13 cellular contexts compared by ENCODE assay signal in the genomic region with DNA sequence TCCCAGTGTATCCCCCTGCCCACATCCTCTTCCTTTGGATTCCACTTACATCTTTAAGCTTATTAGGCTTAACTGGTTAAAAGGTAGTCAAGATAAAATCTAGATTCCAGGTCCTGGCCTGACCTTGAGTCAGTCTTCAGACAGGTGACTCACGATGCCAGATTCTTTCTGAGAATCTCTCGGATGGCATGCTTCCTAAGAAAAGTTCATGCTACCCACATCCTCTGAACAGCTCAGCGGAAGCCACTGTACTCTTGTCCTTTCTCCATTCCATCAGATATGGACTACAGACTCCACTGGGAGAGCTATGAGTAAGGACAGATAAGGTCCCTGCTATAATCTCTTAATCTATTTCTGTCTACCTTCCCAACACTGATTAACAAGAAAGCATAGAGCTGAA. TPM values are rescaled to one million over a fixed set of nuclear protein-coding genes. Genes with fewer than 3 reads are reported as not detected.
DNase-seq lines count a peak whose midpoint lies in the region; TF ChIP-seq lines count a peak whose summit lies in the region.
"Had no signal": no experiment of that assay in that cellular context is flagged by ENCODE, and none has a peak within 500 bp of the region (broad histone marks: within the 10 kb centered on the region; RNA-seq: fewer than 3 reads in every experiment).

No MANE protein-coding gene starts in this region.

- H3K27ac ChIP-seq in mammary epithelial cell (ENCODE audit: insufficient read depth, low read depth, low read length) (peak overlapping the region; percentile 53), mesodermal cell (ENCODE audit: low read depth, low read length, severe bottlenecking) (peak overlapping the region; percentile 85)

- H3K4me2 ChIP-seq in mammary epithelial cell (ENCODE audit: insufficient read depth, low read depth, low read length), result peak overlapping the region; percentile 65
- H3K4me2 ChIP-seq: GM23338 had no signal

- no peak overlapping the region for H3K9ac ChIP-seq in mammary epithelial cell (ENCODE audit: insufficient read depth, low read length)

- H3K9me3 Mint-ChIP-seq in Calu3 (ENCODE audit: low read depth, unreplicated experiment), result no peaks in the 10 kb centered on the region
- H3K9me3 Mint-ChIP-seq: GM23338; stimulated activated naive CD8-positive, alpha-beta T cell treated with anti-CD3 and anti-CD28 coated beads, Interleukin-15, Interleukin-2, amounts not matched to agents 100 ng/mL and 50 ng/mL, for 24 hours had no signal

- WGBS in mammary epithelial cell (ENCODE audit: low coverage, missing lambda C conversion rate), result 0% methylated on average over 3 of the region's 3 CpGs
- 73 to 78% methylated on average over 2 of the region's 3 CpGs for WGBS in mesodermal cell (ENCODE audit: insufficient coverage in 2 of 2), 2 experiments

- H3K9me3 ChIP-seq in mammary epithelial cell (replicated peaks; ENCODE audit: insufficient read depth, low read length) (no peaks in the 10 kb centered on the region), mesodermal cell (ENCODE audit: control insufficient read depth, low read length) (no peaks in the 10 kb centered on the region)
- H3K9me3 ChIP-seq: gastrocnemius medialis had no signal

- H3K4me3 Mint-ChIP-seq in Calu3 (ENCODE audit: low read depth, unreplicated experiment), result peak overlapping the region; percentile 26
- H3K4me3 Mint-ChIP-seq: GM23338; stimulated activated naive CD8-positive, alpha-beta T cell treated with anti-CD3 and anti-CD28 coated beads, Interleukin-15, Interleukin-2, amounts not matched to agents 100 ng/mL and 50 ng/mL, for 24 hours had no signal

- CTCF ChIA-PET in Calu3 (lab: Charles Lee) (interaction anchor here (1.0 to 1.5 kb wide), 6 partner anchors 16 to 120 kb away, joined by 3 to 7 read pairs (median 4); partner anchors contain the start of gene DNMBP), mammary epithelial cell (lab: Charles Lee; ENCODE audit: low non-redundant PET) (interaction anchor here (0.5 to 0.7 kb wide), 5 partner anchors 21 to 1027 kb away, joined by 3 to 7 read pairs (median 5); no protein-coding TSS in a partner anchor)

- H4K20me1 ChIP-seq in mammary epithelial cell (ENCODE audit: insufficient read depth, low read length), result no peaks in the 10 kb centered on the region

- no peak for TF ChIP-seq CTCF in Calu3 (IDR thresholded peaks at IDR 0.05; ENCODE audit: unreplicated experiment)
- TF ChIP-seq CTCF in mammary epithelial cell (conservative IDR thresholded peaks at IDR 0.05 in 1 of 2, IDR thresholded peaks at IDR 0.05 in 1 of 2; ENCODE audit: extremely low read depth in 1 of 2, insufficient read depth in 1 of 2, low read depth in 1 of 2, low read length in 2 of 2), result no peak

- BruUV-seq in Calu3 (replicated peaks; lab: Mats Ljungman, UMichigan) (no TSS peak), mammary epithelial cell (replicated peaks; lab: Mats Ljungman, UMichigan) (TSS peak; percentile 2)

- dilution Hi-C loops in mammary epithelial cell (cut with HindIII; ENCODE audit: low sequenced_read_pairs), result no loop called here

- intact Hi-C loops in Calu3 (cut with micrococcal nuclease; ENCODE audit: unreplicated experiment), result no loop called here
- intact Hi-C loops in mammary epithelial cell (cut with micrococcal nuclease), result loop anchor here (5.0 kb wide), 3 partner anchors 41 to 234 kb away; partner anchors contain the start of genes COX15, CUTC and DNMBP

- peaks cover 34% of the 10 kb centered on the region for H3K36me3 ChIP-seq in mammary epithelial cell (ENCODE audit: insufficient read depth, low read length)
- peaks cover 39% of the 10 kb centered on the region for H3K36me3 ChIP-seq in mesodermal cell (ENCODE audit: control insufficient read depth, insufficient read depth, low read length)

- DNase-seq in Calu3 (peak; percentile 17), LoVo (ENCODE audit: low spot score) (peak; percentile 41), mammary epithelial cell (peak; percentile 95), retina (no peak), SHP77 treated with DMSO at 0.1 percent for 48 hours (lab: John Stamatoyannopoulos, UW) (no peak)
- DNase-seq in activated CD4-positive, CD25-positive, alpha-beta regulatory T cell (lab: John Stamatoyannopoulos, UW), result no peak
- DNase-seq in activated CD4-positive, alpha-beta T cell treated with anti-CD3 and anti-CD28 coated beads, Interleukin-2, amount 50 U/mL, for 4 hours, result no peak
- DNase-seq: amygdala, gastrocnemius medialis, NCI-H1417 treated with DMSO at 0.1 percent for 48 hours had no signal

- no peaks in the 10 kb centered on the region for H3K27me3 Mint-ChIP-seq in Calu3 (ENCODE audit: unreplicated experiment)
- H3K27me3 Mint-ChIP-seq: stimulated activated naive CD8-positive, alpha-beta T cell treated with anti-CD3 and anti-CD28 coated beads, Interleukin-15, Interleukin-2, amounts not matched to agents 100 ng/mL and 50 ng/mL, for 24 hours had no signal

- no peaks in the 10 kb centered on the region for H3K27me3 ChIP-seq in mammary epithelial cell (ENCODE audit: insufficient read depth, low read length)
- H3K27me3 ChIP-seq: gastrocnemius medialis had no signal

- H3K4me1 Mint-ChIP-seq in Calu3 (ENCODE audit: low read depth, unreplicated experiment), result peaks cover 10% of the 10 kb centered on the region
- H3K4me1 Mint-ChIP-seq: GM23338 had no signal

- H3K4me1 ChIP-seq in mammary epithelial cell (ENCODE audit: insufficient read depth, low read length) (peaks cover 43% of the 10 kb centered on the region), mesodermal cell (ENCODE audit: control insufficient read depth, insufficient read depth, low read length, poor library complexity, severe bottlenecking) (peaks cover 49% of the 10 kb centered on the region)
- H3K4me1 ChIP-seq: gastrocnemius medialis had no signal

- peaks cover 5% of the 10 kb centered on the region for H3K36me3 Mint-ChIP-seq in Calu3 (ENCODE audit: insufficient read depth, unreplicated experiment)

- peaks cover 36% of the 10 kb centered on the region for H3K79me2 ChIP-seq in mammary epithelial cell (ENCODE audit: insufficient read depth, low read length)

- no peak overlapping the region for H2AFZ ChIP-seq in mammary epithelial cell (ENCODE audit: low read depth, low read length)
- H2AFZ ChIP-seq: GM23338 had no signal

- in situ Hi-C loops in mammary epithelial cell (cut with MboI; ENCODE audit: low sequenced_read_pairs in 2 of 2), result no loop called here

- peak overlapping the region; percentile 52 for H3K27ac Mint-ChIP-seq in Calu3 (ENCODE audit: unreplicated experiment)
- H3K27ac Mint-ChIP-seq: GM23338; stimulated activated naive CD8-positive, alpha-beta T cell treated with anti-CD3 and anti-CD28 coated beads, Interleukin-15, Interleukin-2, amounts not matched to agents 100 ng/mL and 50 ng/mL, for 24 hours had no signal

- no peak overlapping the region for H3K4me3 ChIP-seq in mammary epithelial cell (replicated peaks in 1 of 3; ENCODE audit: insufficient read depth in 1 of 3, low read depth in 2 of 3, low read length in 3 of 3)
- H3K4me3 ChIP-seq in mesodermal cell (ENCODE audit: extremely low read depth, insufficient read depth, low read length, poor library complexity, severe bottlenecking), result no peak overlapping the region
- H3K4me3 ChIP-seq: gastrocnemius medialis, GM23338 had no signal

RNA-seq across cellular contexts. Expression of gene DNMBP, which starts 43.4 kb away (rescaled TPM):
- total RNA-seq in Calu3 (2022) (17.6 TPM in 2 replicates), mammary epithelial cell (10 to 100 TPM in 1 of 2 donors, 1 to 10 TPM in 1; 8.7 to 17.6 TPM)
- polyA plus RNA-seq in mammary epithelial cell, result 17.4 TPM
- polyA minus RNA-seq in mammary epithelial cell, result 33.6 TPM
- 26.5 TPM for polyA plus RNA-seq in mesodermal cell (2013, experiment 1 of 2)
- 26.6 TPM for polyA plus RNA-seq in mesodermal cell (2013, experiment 2 of 2)

Comparison
In these comparisons a context has a peak if more than half of its experiments do, and no peak if none do; other contexts are left out.
1. DNase-seq: peak in Calu3 (single experiment), LoVo (single experiment) and mammary epithelial cell (single experiment); none in activated CD4-positive, CD25-positive, alpha-beta regulatory T cell (0 of 4), activated CD4-positive, alpha-beta T cell treated with anti-CD3 and anti-CD28 coated beads, Interleukin-2, amount 50 U/mL, for 4 hours (0 of 2), retina (single experiment) and SHP77 treated with DMSO at 0.1 percent for 48 hours (single experiment).